1 cellular context compared by ENCODE assay signal in genomic region chr13:20125783-20126165, GRCh38.
TF ChIP-seq lines count a peak whose summit lies in the region.

No MANE protein-coding gene starts in this region.

TF ChIP-seq in GM23338, 12 proteins besides CTCF, POLR2A, EP300 and RAD21:
- TF ChIP-seq CREB1 (CRISPR knock-in tag; IDR thresholded peaks at IDR 0.05; ENCODE audit: low read depth) (no peak), POLR2AphosphoS5 (IDR thresholded peaks at IDR 0.05; ENCODE audit: low read depth) (no peak)
